8 cellular contexts compared by ENCODE assay signal in the genomic region with DNA sequence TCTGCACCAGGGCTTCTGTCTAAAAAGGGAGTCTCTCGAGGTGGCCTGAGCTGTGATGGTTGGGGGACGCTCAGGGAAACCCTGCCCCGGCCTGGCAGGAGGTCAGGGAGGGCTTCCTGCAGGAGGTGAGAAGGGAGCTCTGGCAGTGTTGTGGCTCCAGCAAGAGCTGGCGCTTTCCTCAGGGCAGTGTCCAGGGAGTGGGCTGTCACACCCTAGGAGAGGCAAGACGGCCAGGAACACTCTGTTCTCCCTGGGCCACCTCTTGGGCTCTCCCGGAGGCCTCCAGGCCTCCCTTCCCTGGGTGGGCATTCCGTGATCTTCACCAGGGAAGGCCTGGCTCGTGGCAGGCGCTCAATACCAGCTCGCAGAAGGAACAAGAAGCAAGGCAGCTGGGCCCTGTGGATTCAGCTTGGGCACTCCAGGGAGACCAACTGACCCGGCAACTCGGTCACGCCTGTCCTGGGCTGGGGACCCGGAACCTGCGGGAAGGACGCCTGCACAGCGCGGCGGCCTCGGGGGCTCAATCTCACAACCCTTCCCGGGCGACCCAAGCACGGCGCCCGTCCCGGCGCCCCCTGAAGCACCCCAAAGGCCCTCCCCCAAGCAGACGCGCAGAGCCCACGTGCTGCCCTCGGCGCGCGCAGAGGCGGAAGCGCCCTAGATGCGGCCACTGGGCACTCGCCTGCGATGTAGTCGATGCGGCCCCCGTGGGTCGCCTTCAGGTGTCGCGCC. TPM values are rescaled to one million over a fixed set of nuclear protein-coding genes. Genes with fewer than 3 reads are reported as not detected.
DNase-seq lines count a peak whose midpoint lies in the region; ATAC-seq and TF ChIP-seq lines count a peak whose summit lies in the region.

No MANE protein-coding gene starts in this region.

- ATAC-seq in GM21723 (IDR thresholded peaks at IDR 0.05; ENCODE audit: unreplicated experiment), result peak; percentile 55

- H3K27me3 Mint-ChIP-seq in IgD-negative memory B cell, result no peaks in the 10 kb centered on the region

- 4% methylated on average over 45 of the region's 45 CpGs for WGBS in prostate gland

- peak; percentile 88 for DNase-seq in GM06990 (ENCODE audit: extremely low read depth, insufficient read length)
- peak; percentile 72 to 80 for DNase-seq in SJCRH30
- peak; percentile 43 to 88 (median 74) for DNase-seq in amygdala (lab: John Stamatoyannopoulos, UW)
- DNase-seq in left ventricle myocardium inferior, result peak; percentile 79
- peak; percentile 64 for DNase-seq in prostate gland (ENCODE audit: low spot score)
- no peak for DNase-seq in islet precursor cell

- H3K4me3 ChIP-seq in GM06990 (replicated peaks; ENCODE audit: low read depth, low read length) (peak overlapping the region; percentile 88), SJCRH30 (peak overlapping the region; percentile 70), left ventricle myocardium inferior (peak overlapping the region; percentile 90), prostate gland (peak overlapping the region; percentile 60 to 62)

- H3K27ac ChIP-seq in SJCRH30 (peak overlapping the region; percentile 81), left ventricle myocardium inferior (replicated peaks) (peak overlapping the region; percentile 97), prostate gland (peak overlapping the region; percentile 83 to 84)

- H3K27me3 ChIP-seq in GM06990 (replicated peaks; ENCODE audit: control insufficient read depth, insufficient read depth, low read length) (no peaks in the 10 kb centered on the region), SJCRH30 (no peaks in the 10 kb centered on the region), left ventricle myocardium inferior (ENCODE audit: low read depth) (no peaks in the 10 kb centered on the region), prostate gland (replicated peaks; ENCODE audit: insufficient read depth) (no peaks in the 10 kb centered on the region)

- no peaks in the 10 kb centered on the region for H3K36me3 Mint-ChIP-seq in IgD-negative memory B cell

- peaks cover 0 to 8% (median 6%) of the 10 kb centered on the region in 3 donors for H3K4me1 Mint-ChIP-seq in IgD-negative memory B cell

- intact Hi-C loops in left ventricle myocardium inferior (cut with micrococcal nuclease), result no loop called here
- intact Hi-C loops in prostate gland (cut with DNase I), result loop anchor here (5.0 kb wide), 2 partner anchors 406 to 891 kb away; a partner anchor contains a TSS

- H3K27ac Mint-ChIP-seq in IgD-negative memory B cell, result peak overlapping the region; percentile 81 to 93 (median 89)

- TF ChIP-seq CTCF in GM06990 (IDR thresholded peaks at IDR 0.05; ENCODE audit: insufficient read depth, low read length, poor library complexity, severe bottlenecking) (no peak), left ventricle myocardium inferior (IDR thresholded peaks at IDR 0.05; ENCODE audit: borderline replicate concordance) (no peak), prostate gland (IDR thresholded peaks at IDR 0.05) (no peak)

- TF ChIP-seq POLR2A in prostate gland (IDR thresholded peaks at IDR 0.05), result peak; percentile 45

- H3K36me3 ChIP-seq in GM06990 (ENCODE audit: control insufficient read depth, insufficient read depth, low read length), result peaks cover 32% of the 10 kb centered on the region
- H3K36me3 ChIP-seq in SJCRH30, result peaks cover 27% of the 10 kb centered on the region
- H3K36me3 ChIP-seq in left ventricle myocardium inferior, result peaks cover 11% of the 10 kb centered on the region
- H3K36me3 ChIP-seq in prostate gland, result no peaks in the 10 kb centered on the region

- H3K4me1 ChIP-seq in SJCRH30, result 0 out of 2 replicates have a peak, but pooled peaks cover 2% of the 10 kb centered on the region
- H3K4me1 ChIP-seq in left ventricle myocardium inferior, result peaks cover 43% of the 10 kb centered on the region
- peaks cover 10% of the 10 kb centered on the region for H3K4me1 ChIP-seq in prostate gland (replicated peaks)

- H3K4me3 Mint-ChIP-seq in IgD-negative memory B cell, result peak overlapping the region; percentile 86 to 97 (median 92)

- H3K9me3 ChIP-seq in SJCRH30 (replicated peaks) (no peaks in the 10 kb centered on the region), left ventricle myocardium inferior (replicated peaks) (no peaks in the 10 kb centered on the region), prostate gland (no peaks in the 10 kb centered on the region)

- H3K9me3 Mint-ChIP-seq in IgD-negative memory B cell, result no peaks in the 10 kb centered on the region

RNA-seq across cellular contexts. Expression of a gene that starts 0.7 kb away (rescaled TPM):
- polyA plus RNA-seq in IgD-negative memory B cell, result 416 TPM
- total RNA-seq in SJCRH30 (2014; rRNA removed; shearing (Covaris generic)), result 43.4 and 46.5 TPM in 2 replicates
- total RNA-seq in left ventricle myocardium inferior, result 39.2 TPM
- total RNA-seq in prostate gland, result 100 to 1,000 TPM; 165 to 211 TPM

RNA-seq across cellular contexts. Expression of a gene that starts 7.4 kb away (rescaled TPM):
- 0.20 TPM for polyA plus RNA-seq in IgD-negative memory B cell
- 24.3 and 27.2 TPM in 2 replicates for total RNA-seq in SJCRH30 (2014; rRNA removed; shearing (Covaris generic))
- total RNA-seq in left ventricle myocardium inferior, result 0.63 TPM
- total RNA-seq in prostate gland, result 1 to 10 TPM; 4.3 to 7.6 TPM

RNA-seq across cellular contexts. Expression of a gene that starts 26.0 kb away (rescaled TPM):
- polyA plus RNA-seq in IgD-negative memory B cell, result 33.4 TPM
- 23.8 and 28.1 TPM in 2 replicates for total RNA-seq in SJCRH30 (2014; rRNA removed; shearing (Covaris generic))
- total RNA-seq in left ventricle myocardium inferior (17.1 TPM), prostate gland (100 to 1,000 TPM; 156 to 202 TPM)

RNA-seq across cellular contexts. Expression of a gene that starts 45.7 kb away (rescaled TPM):
- 8.4 TPM for polyA plus RNA-seq in IgD-negative memory B cell
- total RNA-seq in SJCRH30 (2014; rRNA removed; shearing (Covaris generic)), result 10.4 and 11.1 TPM in 2 replicates
- total RNA-seq in left ventricle myocardium inferior, result 15.5 TPM
- 10 to 100 TPM; 20.4 to 75.1 TPM for total RNA-seq in prostate gland

RNA-seq across cellular contexts. Expression of a gene that starts 45.9 kb away (rescaled TPM):
- polyA plus RNA-seq in IgD-negative memory B cell, result 86.1 TPM
- total RNA-seq in SJCRH30 (2014; rRNA removed; shearing (Covaris generic)), result 34.3 and 36.9 TPM in 2 replicates
- 52.7 TPM for total RNA-seq in left ventricle myocardium inferior
- 10 to 100 TPM; 23.7 to 38.9 TPM for total RNA-seq in prostate gland
